ENCODE assay signal across 18 cellular contexts in genomic region chr1:200294241-200294640, GRCh38.
"Had no signal": no experiment of that assay in that cellular context is flagged by ENCODE, and none has a peak within 500 bp of the region (broad histone marks: within the 10 kb centered on the region; RNA-seq: fewer than 3 reads in every experiment).

No MANE protein-coding gene starts in this region.

- H3K36me3 Mint-ChIP-seq: activated CD8-positive, alpha-beta memory T cell treated with anti-CD3 and anti-CD28 coated beads, Interleukin-2, amount 10 ng/mL, durations not matched to agents 7 days and 5 days; activated naive CD8-positive, alpha-beta T cell treated with anti-CD3 and anti-CD28 coated beads, Interleukin-2, amount 10 ng/mL, durations not matched to agents 7 days and 5 days; natural killer cell had no signal

- FAIRE-seq: urothelium cell line had no signal

- DNase-seq: activated CD4-positive, alpha-beta T cell treated with anti-CD3 and anti-CD28 coated beads, Interleukin-2, amount 50 U/mL, for 48 hours; activated CD8-positive, alpha-beta memory T cell treated with anti-CD3 and anti-CD28 coated beads, Interleukin-2, amount 10 ng/mL, durations not matched to agents 7 days and 5 days; activated gamma-delta T cell; activated naive CD8-positive, alpha-beta T cell treated with anti-CD3 and anti-CD28 coated beads, Interleukin-2, amount 10 ng/mL, durations not matched to agents 7 days and 5 days; activated T-cell treated with anti-CD3 and anti-CD28 coated beads, Interleukin-2, amount 50 U/mL, for 24 hours; anterior cingulate cortex; cortex of kidney; effector memory CD8-positive, alpha-beta T cell; glutamatergic neuron; natural killer cell; nucleus accumbens; right cardiac atrium; T-helper 2 cell had no signal

- H3K27ac ChIP-seq: cardiac muscle cell had no signal

- H3K4me1 Mint-ChIP-seq: natural killer cell had no signal

- H3K4me3 ChIP-seq: cardiac muscle cell, smooth muscle cell had no signal

- H3K36me3 ChIP-seq: cardiac muscle cell had no signal

- H3K4me2 ChIP-seq: smooth muscle cell had no signal

- ATAC-seq: activated CD8-positive, alpha-beta memory T cell treated with anti-CD3 and anti-CD28 coated beads, Interleukin-2, amount 10 ng/mL, durations not matched to agents 7 days and 5 days; effector memory CD8-positive, alpha-beta T cell; esophagus mucosa; natural killer cell; right cardiac atrium had no signal

- H3K4me3 Mint-ChIP-seq: activated CD8-positive, alpha-beta memory T cell treated with anti-CD3 and anti-CD28 coated beads, Interleukin-2, amount 10 ng/mL, durations not matched to agents 7 days and 5 days; activated naive CD8-positive, alpha-beta T cell treated with anti-CD3 and anti-CD28 coated beads, Interleukin-2, amount 10 ng/mL, durations not matched to agents 7 days and 5 days; activated T-cell treated with anti-CD3 and anti-CD28 coated beads, Interleukin-2, amount 50 U/mL, for 24 hours; effector memory CD8-positive, alpha-beta T cell; natural killer cell had no signal

- H3K27me3 Mint-ChIP-seq: activated naive CD8-positive, alpha-beta T cell treated with anti-CD3 and anti-CD28 coated beads, Interleukin-2, amount 10 ng/mL, durations not matched to agents 7 days and 5 days; activated T-cell treated with anti-CD3 and anti-CD28 coated beads, Interleukin-2, amount 50 U/mL, for 24 hours; effector memory CD8-positive, alpha-beta T cell; progenitor cell of endocrine pancreas had no signal

- H3K9me3 Mint-ChIP-seq: activated naive CD8-positive, alpha-beta T cell treated with anti-CD3 and anti-CD28 coated beads, Interleukin-2, amount 10 ng/mL, durations not matched to agents 7 days and 5 days; activated T-cell treated with anti-CD3 and anti-CD28 coated beads, Interleukin-2, amount 50 U/mL, for 24 hours; effector memory CD8-positive, alpha-beta T cell; natural killer cell had no signal
